ENCODE assay signal across 13 cellular contexts in genomic region chr10:78937800-78938694, GRCh38.
DNase-seq lines count a peak whose midpoint lies in the region; ATAC-seq, FAIRE-seq and TF ChIP-seq lines count a peak whose summit lies in the region.
"Had no signal": no experiment of that assay in that cellular context is flagged by ENCODE, and none has a peak within 500 bp of the region (broad histone marks: within the 10 kb centered on the region; RNA-seq: fewer than 3 reads in every experiment).

No MANE protein-coding gene starts in this region.

- WGBS in small intestine, 3 donors, result 67 to 77% (median 69%) methylated on average over 10 of the region's 10 CpGs

- H3K27me3 Mint-ChIP-seq in CD4-positive, CD25-positive, alpha-beta regulatory T cell, result no peaks in the 10 kb centered on the region
- peaks cover 5% of the 10 kb centered on the region; the same call in 1 of the 2 replicates for H3K27me3 Mint-ChIP-seq in WTC11 (ENCODE audit: low read depth)

- no peak for ATAC-seq in CD4-positive, CD25-positive, alpha-beta regulatory T cell (ENCODE audit: low read depth in 2 of 2)
- ATAC-seq in WTC11 (peak; percentile 65), left lobe of liver (peak; percentile 38), HG03439 (IDR thresholded peaks at IDR 0.05; ENCODE audit: unreplicated experiment) (no peak)

- H3K4me1 Mint-ChIP-seq in CD4-positive, CD25-positive, alpha-beta regulatory T cell, result peaks cover 0 to 2% (median 0%) of the 10 kb centered on the region in 4 donors
- peaks cover 15% of the 10 kb centered on the region for H3K4me1 Mint-ChIP-seq in WTC11

- CTCF ChIA-PET in WTC11 (lab: Charles Lee), result interaction anchor here (0.8 kb wide), 1 partner anchor 114 kb away, joined by 3 read pairs; no protein-coding TSS in a partner anchor

- POLR2A ChIA-PET in WTC11 (lab: Charles Lee), result no interaction called here

- H3K9me3 ChIP-seq in CD4-positive, CD25-positive, alpha-beta regulatory T cell (ENCODE audit: control insufficient read depth in 2 of 2, low read length in 2 of 2), result no peaks in the 10 kb centered on the region
- no peaks in the 10 kb centered on the region for H3K9me3 ChIP-seq in small intestine (ENCODE audit: control insufficient read depth, low read depth)
- H3K9me3 ChIP-seq: gastrocnemius medialis had no signal

- H3K27ac ChIP-seq in CD4-positive, CD25-positive, alpha-beta regulatory T cell (ENCODE audit: insufficient read depth, low read length, poor library complexity, severe bottlenecking), result no peak overlapping the region
- H3K27ac ChIP-seq in small intestine (ENCODE audit: low read depth in 1 of 2, low read length in 1 of 2), result no peak overlapping the region

- H3K27ac Mint-ChIP-seq in CD4-positive, CD25-positive, alpha-beta regulatory T cell, result no peak overlapping the region
- H3K27ac Mint-ChIP-seq in WTC11, result no peak overlapping the region

- H3K27me3 ChIP-seq in CD4-positive, CD25-positive, alpha-beta regulatory T cell (ENCODE audit: control insufficient read depth, insufficient read depth, low read length), result no peaks in the 10 kb centered on the region
- H3K27me3 ChIP-seq in small intestine (ENCODE audit: control insufficient read depth in 2 of 2, insufficient read depth in 2 of 2, low read length in 2 of 2), result no peaks in the 10 kb centered on the region
- H3K27me3 ChIP-seq: gastrocnemius medialis had no signal

- H3K36me3 ChIP-seq in CD4-positive, CD25-positive, alpha-beta regulatory T cell (ENCODE audit: control insufficient read depth, insufficient read depth, low read length), result no peaks in the 10 kb centered on the region
- H3K36me3 ChIP-seq in small intestine (ENCODE audit: control insufficient read depth in 2 of 2, insufficient read depth in 2 of 2, low read length in 2 of 2), result no peaks in the 10 kb centered on the region
- H3K36me3 ChIP-seq: gastrocnemius medialis had no signal

- DNase-seq in CD4-positive, CD25-positive, alpha-beta regulatory T cell, result peak in 2 of 3 donors; percentile 10 to 13
- DNase-seq in H4 (ENCODE audit: low spot score) (peak; percentile 25), WTC11 (ENCODE audit: low spot score) (no peak), left lobe of liver (ENCODE audit: low spot score) (no peak), DMS114 treated with DMSO at 0.1 percent for 48 hours (lab: John Stamatoyannopoulos, UW; ENCODE audit: unreplicated experiment) (no peak), HCEC 1CT (no peak), small intestine (no peak)
- DNase-seq: amygdala, DMS79 treated with DMSO at 0.1 percent for 48 hours, gastrocnemius medialis, NCI-H2029 treated with DMSO at 0.1 percent for 48 hours, T-helper 9 cell had no signal

- no peak for TF ChIP-seq CTCF in WTC11 (IDR thresholded peaks at IDR 0.05)

- no peak for FAIRE-seq in small intestine (lab: Jason Lieb, UNC)

- H3K36me3 Mint-ChIP-seq in CD4-positive, CD25-positive, alpha-beta regulatory T cell, result peaks cover 4% of the 10 kb centered on the region
- H3K36me3 Mint-ChIP-seq in WTC11, result peaks cover 11% of the 10 kb centered on the region

- H3K4me3 ChIP-seq in CD4-positive, CD25-positive, alpha-beta regulatory T cell (ENCODE audit: low read depth, low read length), result no peak overlapping the region
- H3K4me3 ChIP-seq in small intestine (ENCODE audit: low read depth in 1 of 2, low read length in 2 of 2), result no peak overlapping the region
- H3K4me3 ChIP-seq: gastrocnemius medialis had no signal

- no peaks in the 10 kb centered on the region for H3K4me1 ChIP-seq in CD4-positive, CD25-positive, alpha-beta regulatory T cell (ENCODE audit: control insufficient read depth, insufficient read depth, low read length, poor library complexity, severe bottlenecking)
- no peaks in the 10 kb centered on the region for H3K4me1 ChIP-seq in small intestine (ENCODE audit: control insufficient read depth in 2 of 2, insufficient read depth in 1 of 2, low read depth in 1 of 2, low read length in 1 of 2)

- H3K9me3 Mint-ChIP-seq in CD4-positive, CD25-positive, alpha-beta regulatory T cell, result peaks cover 0 to 6% (median 0%) of the 10 kb centered on the region in 7 donors
- H3K9me3 Mint-ChIP-seq in WTC11, result peaks cover 11% of the 10 kb centered on the region

- H3K4me3 Mint-ChIP-seq in CD4-positive, CD25-positive, alpha-beta regulatory T cell, result no peak overlapping the region
- H3K4me3 Mint-ChIP-seq in WTC11, result no peak overlapping the region

TF ChIP-seq in WTC11, 78 proteins besides CTCF, POLR2A, EP300 and RAD21:
- peak; percentile 21; the same call in 1 of the 2 replicates for TF ChIP-seq ZNF423 (CRISPR knock-in tag; IDR thresholded peaks at IDR 0.05)
- TF ChIP-seq ATF1 (CRISPR knock-in tag; IDR thresholded peaks at IDR 0.05), result no peak
- no peak for TF ChIP-seq PRDM15 (CRISPR knock-in tag; IDR thresholded peaks at IDR 0.05)
- peak; percentile 39; the same call in 1 of the 2 replicates for TF ChIP-seq FOXK1 (CRISPR knock-in tag; IDR thresholded peaks at IDR 0.05)
- TF ChIP-seq USF1 (CRISPR knock-in tag; IDR thresholded peaks at IDR 0.05), result no peak
- no peak for TF ChIP-seq TEAD1 (CRISPR knock-in tag; IDR thresholded peaks at IDR 0.05)

Comparison
In these comparisons a context has a peak if more than half of its experiments do, and no peak if none do; other contexts are left out.
1. ATAC-seq: peak in WTC11 (single experiment) and left lobe of liver (single experiment); none in CD4-positive, CD25-positive, alpha-beta regulatory T cell (0 of 2) and HG03439 (single experiment).
2. DNase-seq: peak in CD4-positive, CD25-positive, alpha-beta regulatory T cell (2 of 3) and H4 (single experiment); none in WTC11 (single experiment), left lobe of liver (single experiment), DMS114 treated with DMSO at 0.1 percent for 48 hours (single experiment), HCEC 1CT (single experiment) and small intestine (single experiment).